ENCODE assay signal across 1 cellular context in the genomic region with DNA sequence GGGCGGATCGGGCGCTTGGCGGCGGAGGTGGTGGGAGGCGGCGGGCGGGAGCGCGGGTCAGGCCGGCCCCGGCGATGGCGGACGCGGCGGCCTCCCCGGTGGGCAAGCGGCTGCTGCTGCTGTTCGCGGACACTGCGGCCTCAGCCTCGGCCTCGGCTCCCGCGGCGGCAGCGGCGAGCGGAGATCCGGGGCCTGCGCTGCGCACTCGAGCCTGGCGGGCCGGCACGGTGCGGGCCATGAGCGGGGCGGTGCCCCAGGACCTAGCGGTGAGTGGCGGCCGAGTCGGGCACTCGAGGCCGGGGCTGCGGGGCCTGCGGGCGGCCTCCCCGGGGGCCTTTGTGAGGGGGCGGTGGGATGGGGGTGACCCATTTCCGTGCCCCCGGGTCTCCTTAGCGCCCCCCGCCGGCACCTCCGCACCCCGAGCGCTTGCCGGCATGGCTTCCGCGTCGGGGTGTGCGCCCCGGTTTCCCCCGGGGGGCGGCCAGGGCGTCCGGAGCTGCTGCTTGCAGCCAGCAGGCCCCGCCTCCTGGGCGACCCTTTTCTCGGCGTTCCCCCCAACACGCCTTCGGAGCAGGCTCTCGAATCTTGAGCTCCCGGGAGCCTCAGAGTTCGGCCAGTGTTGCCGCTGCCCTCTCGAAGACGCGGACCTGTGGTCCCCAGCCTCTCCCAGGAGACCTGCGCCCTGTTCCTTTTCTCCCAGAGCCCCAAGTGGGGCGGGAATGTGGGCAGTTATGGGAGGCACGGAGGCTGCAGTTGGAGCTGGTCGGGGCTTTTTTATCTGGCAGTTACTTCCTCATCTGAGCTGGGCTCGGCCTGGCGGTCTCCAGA.
TF ChIP-seq lines count a peak whose summit lies in the region.

No MANE protein-coding gene starts in this region.

TF ChIP-seq in HepG2, 621 proteins besides CTCF, POLR2A, EP300 and RAD21 (continued from another document and continues in another):
- TF ChIP-seq ZFP36L1 (CRISPR knock-in tag; IDR thresholded peaks at IDR 0.05), result no peak
- TF ChIP-seq ZNF17 (CRISPR knock-in tag; IDR thresholded peaks at IDR 0.05), result no peak
- TF ChIP-seq SIX1 (CRISPR knock-in tag; IDR thresholded peaks at IDR 0.05; ENCODE audit: borderline replicate concordance), result no peak
- TF ChIP-seq CHD2 (IDR thresholded peaks at IDR 0.05; ENCODE audit: low read depth, low read length), result no peak
- TF ChIP-seq XBP1 (CRISPR knock-in tag; IDR thresholded peaks at IDR 0.05), result no peak
- TF ChIP-seq ZNF749 (CRISPR knock-in tag; IDR thresholded peaks at IDR 0.05; ENCODE audit: borderline replicate concordance), result no peak
- TF ChIP-seq, protein P1, sequence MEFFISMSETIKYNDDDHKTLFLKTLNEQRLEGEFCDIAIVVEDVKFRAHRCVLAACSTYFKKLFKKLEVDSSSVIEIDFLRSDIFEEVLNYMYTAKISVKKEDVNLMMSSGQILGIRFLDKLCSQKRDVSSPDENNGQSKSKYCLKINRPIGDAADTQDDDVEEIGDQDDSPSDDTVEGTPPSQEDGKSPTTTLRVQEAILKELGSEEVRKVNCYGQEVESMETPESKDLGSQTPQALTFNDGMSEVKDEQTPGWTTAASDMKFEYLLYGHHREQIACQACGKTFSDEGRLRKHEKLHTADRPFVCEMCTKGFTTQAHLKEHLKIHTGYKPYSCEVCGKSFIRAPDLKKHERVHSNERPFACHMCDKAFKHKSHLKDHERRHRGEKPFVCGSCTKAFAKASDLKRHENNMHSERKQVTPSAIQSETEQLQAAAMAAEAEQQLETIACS (CRISPR knock-in tag; IDR thresholded peaks at IDR 0.05), result no peak
- TF ChIP-seq ZNF101 (CRISPR knock-in tag; IDR thresholded peaks at IDR 0.05; ENCODE audit: borderline replicate concordance, low read depth), result no peak
- no peak for TF ChIP-seq SNAPC2 (CRISPR knock-in tag; IDR thresholded peaks at IDR 0.05)
- peak; percentile 40; the same call in 1 of the 2 replicates for TF ChIP-seq WIZ (CRISPR knock-in tag; IDR thresholded peaks at IDR 0.05)
- TF ChIP-seq CCAR2 (optimal IDR thresholded peaks at IDR 0.05; ENCODE audit: low read depth, low read length), result no peak
- TF ChIP-seq FOXJ3 (CRISPR knock-in tag; IDR thresholded peaks at IDR 0.05; ENCODE audit: borderline replicate concordance), result no peak
- TF ChIP-seq ZNF143 (CRISPR knock-in tag; IDR thresholded peaks at IDR 0.05), result no peak
- TF ChIP-seq MEIS2 (CRISPR knock-in tag; IDR thresholded peaks at IDR 0.05), result 0 out of 2 replicates have a peak, but pooled peaks have one; percentile 22
- no peak for TF ChIP-seq JUN (CRISPR knock-in tag; IDR thresholded peaks at IDR 0.05)
- no peak for TF ChIP-seq ZNF543 (CRISPR knock-in tag; IDR thresholded peaks at IDR 0.05)
- no peak for TF ChIP-seq EHMT2 (IDR thresholded peaks at IDR 0.05; ENCODE audit: borderline replicate concordance, low read depth, low read length)
- TF ChIP-seq, protein P2, sequence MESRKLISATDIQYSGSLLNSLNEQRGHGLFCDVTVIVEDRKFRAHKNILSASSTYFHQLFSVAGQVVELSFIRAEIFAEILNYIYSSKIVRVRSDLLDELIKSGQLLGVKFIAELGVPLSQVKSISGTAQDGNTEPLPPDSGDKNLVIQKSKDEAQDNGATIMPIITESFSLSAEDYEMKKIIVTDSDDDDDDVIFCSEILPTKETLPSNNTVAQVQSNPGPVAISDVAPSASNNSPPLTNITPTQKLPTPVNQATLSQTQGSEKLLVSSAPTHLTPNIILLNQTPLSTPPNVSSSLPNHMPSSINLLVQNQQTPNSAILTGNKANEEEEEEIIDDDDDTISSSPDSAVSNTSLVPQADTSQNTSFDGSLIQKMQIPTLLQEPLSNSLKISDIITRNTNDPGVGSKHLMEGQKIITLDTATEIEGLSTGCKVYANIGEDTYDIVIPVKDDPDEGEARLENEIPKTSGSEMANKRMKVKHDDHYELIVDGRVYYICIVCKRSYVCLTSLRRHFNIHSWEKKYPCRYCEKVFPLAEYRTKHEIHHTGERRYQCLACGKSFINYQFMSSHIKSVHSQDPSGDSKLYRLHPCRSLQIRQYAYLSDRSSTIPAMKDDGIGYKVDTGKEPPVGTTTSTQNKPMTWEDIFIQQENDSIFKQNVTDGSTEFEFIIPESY (CRISPR knock-in tag; IDR thresholded peaks at IDR 0.05), result no peak
- TF ChIP-seq, protein P3, sequence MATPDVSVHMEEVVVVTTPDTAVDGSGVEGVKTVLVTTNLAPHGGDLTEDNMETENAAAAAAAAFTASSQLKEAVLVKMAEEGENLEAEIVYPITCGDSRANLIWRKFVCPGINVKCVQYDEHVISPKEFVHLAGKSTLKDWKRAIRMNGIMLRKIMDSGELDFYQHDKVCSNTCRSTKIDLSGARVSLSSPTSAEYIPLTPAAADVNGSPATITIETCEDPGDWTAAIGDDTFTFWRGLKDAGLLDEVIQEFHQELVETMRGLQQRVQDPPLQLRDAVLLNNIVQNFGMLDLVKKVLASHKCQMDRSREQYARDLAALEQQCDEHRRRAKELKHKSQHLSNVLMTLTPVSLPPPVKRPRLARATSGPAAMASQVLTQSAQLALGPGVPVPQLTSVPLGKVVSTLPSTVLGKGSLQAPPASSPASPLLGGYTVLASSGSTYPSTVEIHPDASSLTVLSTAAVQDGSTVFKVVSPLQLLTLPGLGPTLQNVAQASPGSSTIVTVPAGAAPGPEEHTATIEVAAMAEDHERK (CRISPR knock-in tag; IDR thresholded peaks at IDR 0.05; ENCODE audit: low read depth), result no peak
- TF ChIP-seq ZSCAN21 (CRISPR knock-in tag; IDR thresholded peaks at IDR 0.05; ENCODE audit: borderline replicate concordance), result 0 out of 2 replicates have a peak, but pooled peaks have one; percentile 28
- TF ChIP-seq ZNF792 (CRISPR knock-in tag; IDR thresholded peaks at IDR 0.05), result no peak
- TF ChIP-seq, protein P4, sequence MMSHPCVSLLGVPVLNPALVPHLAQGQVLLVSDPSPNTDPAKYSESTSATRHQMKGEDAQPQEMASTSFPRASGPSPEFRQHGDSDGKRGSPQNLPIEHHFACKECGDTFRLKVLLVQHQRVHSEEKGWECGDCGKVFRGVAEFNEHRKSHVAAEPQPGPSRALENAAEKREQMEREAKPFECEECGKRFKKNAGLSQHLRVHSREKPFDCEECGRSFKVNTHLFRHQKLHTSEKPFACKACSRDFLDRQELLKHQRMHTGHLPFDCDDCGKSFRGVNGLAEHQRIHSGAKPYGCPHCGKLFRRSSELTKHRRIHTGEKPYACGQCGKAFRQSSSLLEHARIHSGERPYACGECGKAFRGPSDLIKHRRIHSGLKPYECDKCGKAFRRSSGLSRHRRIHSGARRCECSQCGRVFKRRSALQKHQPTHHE (CRISPR knock-in tag; IDR thresholded peaks at IDR 0.05; ENCODE audit: borderline replicate concordance), result no peak; the same call in 1 of the 2 replicates
- TF ChIP-seq ZNF589 (CRISPR knock-in tag; conservative IDR thresholded peaks at IDR 0.05), result no peak
- no peak for TF ChIP-seq NR2C2 (CRISPR knock-in tag; IDR thresholded peaks at IDR 0.05; ENCODE audit: borderline replicate concordance)
- TF ChIP-seq, protein P5, sequence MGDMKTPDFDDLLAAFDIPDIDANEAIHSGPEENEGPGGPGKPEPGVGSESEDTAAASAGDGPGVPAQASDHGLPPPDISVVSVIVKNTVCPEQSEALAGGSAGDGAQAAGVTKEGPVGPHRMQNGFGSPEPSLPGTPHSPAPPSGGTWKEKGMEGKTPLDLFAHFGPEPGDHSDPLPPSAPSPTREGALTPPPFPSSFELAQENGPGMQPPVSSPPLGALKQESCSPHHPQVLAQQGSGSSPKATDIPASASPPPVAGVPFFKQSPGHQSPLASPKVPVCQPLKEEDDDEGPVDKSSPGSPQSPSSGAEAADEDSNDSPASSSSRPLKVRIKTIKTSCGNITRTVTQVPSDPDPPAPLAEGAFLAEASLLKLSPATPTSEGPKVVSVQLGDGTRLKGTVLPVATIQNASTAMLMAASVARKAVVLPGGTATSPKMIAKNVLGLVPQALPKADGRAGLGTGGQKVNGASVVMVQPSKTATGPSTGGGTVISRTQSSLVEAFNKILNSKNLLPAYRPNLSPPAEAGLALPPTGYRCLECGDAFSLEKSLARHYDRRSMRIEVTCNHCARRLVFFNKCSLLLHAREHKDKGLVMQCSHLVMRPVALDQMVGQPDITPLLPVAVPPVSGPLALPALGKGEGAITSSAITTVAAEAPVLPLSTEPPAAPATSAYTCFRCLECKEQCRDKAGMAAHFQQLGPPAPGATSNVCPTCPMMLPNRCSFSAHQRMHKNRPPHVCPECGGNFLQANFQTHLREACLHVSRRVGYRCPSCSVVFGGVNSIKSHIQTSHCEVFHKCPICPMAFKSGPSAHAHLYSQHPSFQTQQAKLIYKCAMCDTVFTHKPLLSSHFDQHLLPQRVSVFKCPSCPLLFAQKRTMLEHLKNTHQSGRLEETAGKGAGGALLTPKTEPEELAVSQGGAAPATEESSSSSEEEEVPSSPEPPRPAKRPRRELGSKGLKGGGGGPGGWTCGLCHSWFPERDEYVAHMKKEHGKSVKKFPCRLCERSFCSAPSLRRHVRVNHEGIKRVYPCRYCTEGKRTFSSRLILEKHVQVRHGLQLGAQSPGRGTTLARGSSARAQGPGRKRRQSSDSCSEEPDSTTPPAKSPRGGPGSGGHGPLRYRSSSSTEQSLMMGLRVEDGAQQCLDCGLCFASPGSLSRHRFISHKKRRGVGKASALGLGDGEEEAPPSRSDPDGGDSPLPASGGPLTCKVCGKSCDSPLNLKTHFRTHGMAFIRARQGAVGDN (CRISPR knock-in tag; IDR thresholded peaks at IDR 0.05), result peak; percentile 56
- no peak for TF ChIP-seq CHD4 (IDR thresholded peaks at IDR 0.05; ENCODE audit: borderline replicate concordance, low read length)
- TF ChIP-seq RFXANK (CRISPR knock-in tag; IDR thresholded peaks at IDR 0.05), result no peak
- TF ChIP-seq SRF (IDR thresholded peaks at IDR 0.05; ENCODE audit: low read depth, low read length), result no peak
- no peak for TF ChIP-seq ATF7 (IDR thresholded peaks at IDR 0.05)
- TF ChIP-seq ATF7 (CRISPR knock-in tag; IDR thresholded peaks at IDR 0.05), result no peak
- TF ChIP-seq REL (CRISPR knock-in tag; conservative IDR thresholded peaks at IDR 0.05), result 0 out of 2 replicates have a peak, but pooled peaks have one; percentile 36
- TF ChIP-seq, protein P6, sequence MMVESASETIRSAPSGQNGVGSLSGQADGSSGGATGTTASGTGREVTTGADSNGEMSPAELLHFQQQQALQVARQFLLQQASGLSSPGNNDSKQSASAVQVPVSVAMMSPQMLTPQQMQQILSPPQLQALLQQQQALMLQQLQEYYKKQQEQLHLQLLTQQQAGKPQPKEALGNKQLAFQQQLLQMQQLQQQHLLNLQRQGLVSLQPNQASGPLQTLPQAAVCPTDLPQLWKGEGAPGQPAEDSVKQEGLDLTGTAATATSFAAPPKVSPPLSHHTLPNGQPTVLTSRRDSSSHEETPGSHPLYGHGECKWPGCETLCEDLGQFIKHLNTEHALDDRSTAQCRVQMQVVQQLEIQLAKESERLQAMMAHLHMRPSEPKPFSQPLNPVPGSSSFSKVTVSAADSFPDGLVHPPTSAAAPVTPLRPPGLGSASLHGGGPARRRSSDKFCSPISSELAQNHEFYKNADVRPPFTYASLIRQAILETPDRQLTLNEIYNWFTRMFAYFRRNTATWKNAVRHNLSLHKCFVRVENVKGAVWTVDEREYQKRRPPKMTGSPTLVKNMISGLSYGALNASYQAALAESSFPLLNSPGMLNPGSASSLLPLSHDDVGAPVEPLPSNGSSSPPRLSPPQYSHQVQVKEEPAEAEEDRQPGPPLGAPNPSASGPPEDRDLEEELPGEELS (CRISPR knock-in tag; IDR thresholded peaks at IDR 0.05), result no peak
- TF ChIP-seq BHLHE40 (IDR thresholded peaks at IDR 0.05; ENCODE audit: low read length), result no peak
- no peak for TF ChIP-seq ZNF75D (CRISPR knock-in tag; IDR thresholded peaks at IDR 0.05; ENCODE audit: borderline replicate concordance)
- TF ChIP-seq TP53 (CRISPR knock-in tag; conservative IDR thresholded peaks at IDR 0.05), result no peak
- TF ChIP-seq, protein P7, sequence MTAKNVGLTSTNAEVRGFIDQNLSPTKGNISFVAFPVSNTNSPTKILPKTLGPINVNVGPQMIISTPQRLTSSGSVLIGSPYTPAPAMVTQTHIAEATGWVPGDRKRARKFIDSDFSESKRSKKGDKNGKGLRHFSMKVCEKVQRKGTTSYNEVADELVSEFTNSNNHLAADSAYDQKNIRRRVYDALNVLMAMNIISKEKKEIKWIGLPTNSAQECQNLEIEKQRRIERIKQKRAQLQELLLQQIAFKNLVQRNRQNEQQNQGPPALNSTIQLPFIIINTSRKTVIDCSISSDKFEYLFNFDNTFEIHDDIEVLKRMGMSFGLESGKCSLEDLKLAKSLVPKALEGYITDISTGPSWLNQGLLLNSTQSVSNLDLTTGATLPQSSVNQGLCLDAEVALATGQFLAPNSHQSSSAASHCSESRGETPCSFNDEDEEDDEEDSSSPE (CRISPR knock-in tag; IDR thresholded peaks at IDR 0.05), result no peak
- peak; percentile 63; the same call in 1 of the 2 replicates for TF ChIP-seq ZNF674 (CRISPR knock-in tag; IDR thresholded peaks at IDR 0.05; ENCODE audit: low read depth)
- no peak for TF ChIP-seq ZNF3 (CRISPR knock-in tag; IDR thresholded peaks at IDR 0.05)
- TF ChIP-seq, protein P8, sequence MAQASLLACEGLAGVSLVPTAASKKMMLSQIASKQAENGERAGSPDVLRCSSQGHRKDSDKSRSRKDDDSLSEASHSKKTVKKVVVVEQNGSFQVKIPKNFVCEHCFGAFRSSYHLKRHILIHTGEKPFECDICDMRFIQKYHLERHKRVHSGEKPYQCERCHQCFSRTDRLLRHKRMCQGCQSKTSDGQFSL (CRISPR knock-in tag; IDR thresholded peaks at IDR 0.05), result peak; percentile 72; the same call in 1 of the 2 replicates
- no peak for TF ChIP-seq ZSCAN29 (CRISPR knock-in tag; conservative IDR thresholded peaks at IDR 0.05)
- TF ChIP-seq, protein P9, sequence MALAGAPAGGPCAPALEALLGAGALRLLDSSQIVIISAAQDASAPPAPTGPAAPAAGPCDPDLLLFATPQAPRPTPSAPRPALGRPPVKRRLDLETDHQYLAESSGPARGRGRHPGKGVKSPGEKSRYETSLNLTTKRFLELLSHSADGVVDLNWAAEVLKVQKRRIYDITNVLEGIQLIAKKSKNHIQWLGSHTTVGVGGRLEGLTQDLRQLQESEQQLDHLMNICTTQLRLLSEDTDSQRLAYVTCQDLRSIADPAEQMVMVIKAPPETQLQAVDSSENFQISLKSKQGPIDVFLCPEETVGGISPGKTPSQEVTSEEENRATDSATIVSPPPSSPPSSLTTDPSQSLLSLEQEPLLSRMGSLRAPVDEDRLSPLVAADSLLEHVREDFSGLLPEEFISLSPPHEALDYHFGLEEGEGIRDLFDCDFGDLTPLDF (CRISPR knock-in tag; IDR thresholded peaks at IDR 0.05), result no peak
- TF ChIP-seq MTF2 (CRISPR knock-in tag; IDR thresholded peaks at IDR 0.05; ENCODE audit: borderline replicate concordance), result no peak
- TF ChIP-seq, protein P10, sequence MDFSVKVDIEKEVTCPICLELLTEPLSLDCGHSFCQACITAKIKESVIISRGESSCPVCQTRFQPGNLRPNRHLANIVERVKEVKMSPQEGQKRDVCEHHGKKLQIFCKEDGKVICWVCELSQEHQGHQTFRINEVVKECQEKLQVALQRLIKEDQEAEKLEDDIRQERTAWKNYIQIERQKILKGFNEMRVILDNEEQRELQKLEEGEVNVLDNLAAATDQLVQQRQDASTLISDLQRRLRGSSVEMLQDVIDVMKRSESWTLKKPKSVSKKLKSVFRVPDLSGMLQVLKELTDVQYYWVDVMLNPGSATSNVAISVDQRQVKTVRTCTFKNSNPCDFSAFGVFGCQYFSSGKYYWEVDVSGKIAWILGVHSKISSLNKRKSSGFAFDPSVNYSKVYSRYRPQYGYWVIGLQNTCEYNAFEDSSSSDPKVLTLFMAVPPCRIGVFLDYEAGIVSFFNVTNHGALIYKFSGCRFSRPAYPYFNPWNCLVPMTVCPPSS (IDR thresholded peaks at IDR 0.05), result no peak
- TF ChIP-seq MZF1 (CRISPR knock-in tag; IDR thresholded peaks at IDR 0.05; ENCODE audit: borderline replicate concordance), result no peak
